16 cellular contexts compared by ENCODE assay signal in the genomic region with DNA sequence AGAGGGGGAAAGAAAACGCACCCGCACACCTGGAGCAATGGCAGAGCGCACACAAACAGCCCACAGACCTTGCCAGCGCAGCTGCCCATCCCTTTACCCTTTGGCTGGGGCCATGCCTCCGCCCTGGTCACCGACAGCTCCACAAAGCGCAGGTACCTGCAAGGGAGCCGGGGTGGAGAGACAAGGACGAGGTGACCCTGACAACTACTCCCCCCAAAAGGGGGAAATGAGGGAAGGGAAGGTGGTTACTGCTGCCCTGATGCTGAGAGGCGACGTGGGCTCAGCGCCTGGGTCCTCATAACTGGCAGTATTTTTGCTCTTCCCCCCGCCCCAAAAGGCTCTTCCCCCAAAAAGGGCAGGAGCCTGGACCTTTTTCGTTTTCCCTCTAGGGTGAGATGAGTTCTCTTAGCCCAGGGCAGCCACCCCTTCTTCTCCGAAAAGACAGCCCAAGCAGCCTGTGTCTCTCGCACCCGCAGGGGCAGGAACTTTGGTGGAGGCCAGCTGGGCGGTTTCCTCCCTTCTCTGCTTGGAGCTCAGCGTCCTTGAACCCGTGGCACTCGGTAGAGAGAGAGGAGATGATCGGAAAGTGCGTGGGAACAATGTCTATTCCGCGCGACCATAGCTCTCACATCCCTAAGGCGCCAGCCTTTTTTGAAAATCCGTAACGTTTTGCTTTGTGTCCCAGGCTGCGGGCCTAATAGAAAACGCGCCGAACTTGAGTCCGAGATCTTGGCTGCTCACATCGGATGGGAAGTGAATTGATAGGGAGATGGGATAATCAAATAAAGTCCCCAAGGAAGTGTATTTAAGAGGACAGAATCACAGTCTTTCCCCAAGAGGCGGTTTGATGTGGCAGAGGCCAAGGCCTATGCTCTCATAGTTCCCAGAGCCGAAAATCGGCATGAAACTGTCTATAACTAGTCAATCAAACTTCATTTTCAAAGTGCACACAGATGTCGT. TPM values are rescaled to one million over a fixed set of nuclear protein-coding genes. Genes with fewer than 3 reads are reported as not detected.
DNase-seq lines count a peak whose midpoint lies in the region; ATAC-seq, FAIRE-seq and TF ChIP-seq lines count a peak whose summit lies in the region.
"Had no signal": no experiment of that assay in that cellular context is flagged by ENCODE, and none has a peak within 500 bp of the region (broad histone marks: within the 10 kb centered on the region; RNA-seq: fewer than 3 reads in every experiment).

No MANE protein-coding gene starts in this region.

- no peaks in the 10 kb centered on the region for H3K79me2 ChIP-seq in HepG2 (ENCODE audit: insufficient read depth, low read length)

- no peak for ATAC-seq in T-cell (replicated peaks in 1 of 4)
- no peak for ATAC-seq in natural killer cell
- no peak for ATAC-seq in HepG2

- H3K4me3 Mint-ChIP-seq in activated T-cell treated with anti-CD3 and anti-CD28 coated beads, Interleukin-2, amount 50 U/mL, for 24 hours: peak overlapping the region; percentile 54
- H3K4me3 Mint-ChIP-seq in T-cell: peak overlapping the region; percentile 6 to 67 (median 8)
- peak overlapping the region in 3 of 5 donors; percentile 5 to 48 (median 13) for H3K4me3 Mint-ChIP-seq in immature natural killer cell
- no peak overlapping the region for H3K4me3 Mint-ChIP-seq in natural killer cell

- H3K9me3 ChIP-seq in small intestine (ENCODE audit: control insufficient read depth, low read depth) (no peaks in the 10 kb centered on the region), HepG2 (ENCODE audit: low read length) (no peaks in the 10 kb centered on the region)
- H3K9me3 ChIP-seq: breast epithelium, heart left ventricle, pancreas had no signal

- H3K9ac ChIP-seq in HepG2 (ENCODE audit: insufficient read depth, low read depth, low read length): no peak overlapping the region

- H3K36me3 Mint-ChIP-seq in activated T-cell treated with anti-CD3 and anti-CD28 coated beads, Interleukin-2, amount 50 U/mL, for 24 hours (ENCODE audit: low read depth): no peaks in the 10 kb centered on the region
- H3K36me3 Mint-ChIP-seq in T-cell (no peaks in the 10 kb centered on the region), immature natural killer cell (no peaks in the 10 kb centered on the region), natural killer cell (no peaks in the 10 kb centered on the region)

- H3K4me1 Mint-ChIP-seq in activated T-cell treated with anti-CD3 and anti-CD28 coated beads, Interleukin-2, amount 50 U/mL, for 24 hours (ENCODE audit: low read depth): peaks cover 53% of the 10 kb centered on the region
- H3K4me1 Mint-ChIP-seq in T-cell (peaks cover 51 to 58% (median 57%) of the 10 kb centered on the region in 3 donors), immature natural killer cell (peaks cover 36 to 53% of the 10 kb centered on the region in 2 donors), natural killer cell (peaks cover 34 to 38% of the 10 kb centered on the region in 2 donors)

- H3K9me3 Mint-ChIP-seq in activated T-cell treated with anti-CD3 and anti-CD28 coated beads, Interleukin-2, amount 50 U/mL, for 24 hours: no peaks in the 10 kb centered on the region
- H3K9me3 Mint-ChIP-seq in T-cell (no peaks in the 10 kb centered on the region), immature natural killer cell (peaks cover 0 to 3% (median 0%) of the 10 kb centered on the region in 6 donors), natural killer cell (no peaks in the 10 kb centered on the region)

- peaks cover 2% of the 10 kb centered on the region; the same call in 1 of the 2 replicates for H4K20me1 ChIP-seq in HepG2 (ENCODE audit: insufficient read depth, low read length)

- POLR2A ChIA-PET in T-cell (lab: Charles Lee): interaction anchor here in 1 of 2 donors (0.6 kb wide), 1 partner anchor 225 kb away, joined by 3 read pairs; no protein-coding TSS in a partner anchor
- POLR2A ChIA-PET in HepG2 (lab: Yijun Ruan, JAX): no interaction called here

- H3K36me3 ChIP-seq in small intestine (ENCODE audit: control insufficient read depth in 2 of 2, insufficient read depth in 2 of 2, low read length in 2 of 2) (no peaks in the 10 kb centered on the region), HepG2 (replicated peaks in 1 of 2; ENCODE audit: control insufficient read depth in 1 of 2, insufficient read depth in 2 of 2, low read length in 2 of 2) (no peaks in the 10 kb centered on the region)
- H3K36me3 ChIP-seq: breast epithelium, heart left ventricle, pancreas had no signal

- DNase-seq in activated T-cell treated with anti-CD3 and anti-CD28 coated beads, Interleukin-2, amount 50 U/mL, for 24 hours: no peak
- DNase-seq in activated T-cell treated with anti-CD3 and anti-CD28 coated beads, Interleukin-2, amount 50 U/mL, for 48 hours: no peak
- DNase-seq in T-cell (no peak), immature natural killer cell (no peak), small intestine (no peak), natural killer cell (no peak), HepG2 (ENCODE audit: low spot score) (no peak), KG1 (lab: John Stamatoyannopoulos, UW) (no peak)
- DNase-seq: DMS79 treated with DMSO at 0.1 percent for 48 hours; heart left ventricle; Karpas-422; NCI-H1694; SHP77; stimulated activated CD8-positive, alpha-beta memory T cell treated with anti-CD3 and anti-CD28 coated beads, Interleukin-4, amount 100 ng/mL, for 48 hours had no signal

- WGBS in small intestine, 3 donors: 7 to 17% (median 13%) methylated on average over 39 of the region's 39 CpGs
- 44% methylated on average over 39 of the region's 39 CpGs for WGBS in HepG2 (ENCODE audit: low lambda C conversion rate)

- no peak for TF ChIP-seq RAD21 in HepG2 (CRISPR knock-in tag; IDR thresholded peaks at IDR 0.05)

- no peak for TF ChIP-seq POLR2A in HepG2 (IDR thresholded peaks at IDR 0.05; ENCODE audit: insufficient read depth in 1 of 2, low read depth in 2 of 2, low read length in 2 of 2)

- CTCF ChIA-PET in T-cell (lab: Charles Lee) (interaction anchor here in 1 of 2 donors (0.5 kb wide), 1 partner anchor 69 kb away, joined by 4 read pairs; no protein-coding TSS in a partner anchor), HepG2 (lab: Yijun Ruan, JAX; ENCODE audit: low intra/inter-chr PET ratio, low total read pairs) (no interaction called here)

- BruUV-seq in HepG2 (replicated peaks; lab: Mats Ljungman, UMichigan): no TSS peak

- H3K27ac ChIP-seq in small intestine (ENCODE audit: low read depth in 1 of 2, low read length in 1 of 2) (peak overlapping the region; percentile 49 to 89), HepG2 (ENCODE audit: extremely low read length, insufficient read depth, low read length) (no peak overlapping the region)
- H3K27ac ChIP-seq: breast epithelium had no signal

- no peak overlapping the region for H3K4me2 ChIP-seq in HepG2 (ENCODE audit: low read depth, low read length)

- H3K4me3 ChIP-seq in small intestine (ENCODE audit: low read depth in 1 of 2, low read length in 2 of 2) (peak overlapping the region; percentile 18 to 39), HepG2 (replicated peaks in 1 of 3; ENCODE audit: insufficient read depth in 1 of 3, low read depth in 2 of 3, low read length in 3 of 3) (no peak overlapping the region)

- peaks cover 95% of the 10 kb centered on the region for H3K27me3 Mint-ChIP-seq in activated T-cell treated with anti-CD3 and anti-CD28 coated beads, Interleukin-2, amount 50 U/mL, for 24 hours
- H3K27me3 Mint-ChIP-seq in T-cell (peaks cover 71 to 89% of the 10 kb centered on the region in 2 donors), immature natural killer cell (ENCODE audit: low read depth in 3 of 3) (peaks cover 42 to 55% (median 55%) of the 10 kb centered on the region in 3 donors), natural killer cell (ENCODE audit: low read depth in 2 of 2) (peaks cover 79 to 80% of the 10 kb centered on the region in 2 donors)

- H3K27me3 ChIP-seq in small intestine (ENCODE audit: control insufficient read depth in 2 of 2, insufficient read depth in 2 of 2, low read length in 2 of 2) (peaks cover 32 to 47% of the 10 kb centered on the region in 2 donors), HepG2 (ENCODE audit: control insufficient read depth in 1 of 2, insufficient read depth in 2 of 2, low read length in 2 of 2) (peaks cover 23 to 95% of the 10 kb centered on the region in 2 experiments)

- TF ChIP-seq EP300 in HepG2 (IDR thresholded peaks at IDR 0.05; ENCODE audit: low read depth in 2 of 2, low read length in 2 of 2) (no peak), HepG2 (CRISPR knock-in tag; IDR thresholded peaks at IDR 0.05; ENCODE audit: borderline replicate concordance) (no peak)

- H2AFZ ChIP-seq in HepG2 (ENCODE audit: low read length): no peak overlapping the region

- TF ChIP-seq CTCF in natural killer cell (IDR thresholded peaks at IDR 0.05) (no peak), HepG2 (CRISPR knock-in tag; IDR thresholded peaks at IDR 0.05) (no peak)

- peak overlapping the region; percentile 4 for H3K27ac Mint-ChIP-seq in activated T-cell treated with anti-CD3 and anti-CD28 coated beads, Interleukin-2, amount 50 U/mL, for 24 hours
- H3K27ac Mint-ChIP-seq in T-cell (no peak overlapping the region), immature natural killer cell (no peak overlapping the region), natural killer cell (no peak overlapping the region)

- no peaks in the 10 kb centered on the region for H3K4me1 ChIP-seq in small intestine (ENCODE audit: control insufficient read depth in 2 of 2, insufficient read depth in 1 of 2, low read depth in 1 of 2, low read length in 1 of 2)
- H3K4me1 ChIP-seq in HepG2 (ENCODE audit: insufficient read depth, low read length): peaks cover 22% of the 10 kb centered on the region

- in situ Hi-C loops in HepG2 (cut with HindIII; ENCODE audit: extremely low pct_ligation_motif_present, low pct_unique_long_range_greater_than_20kb): no loop called here

- FAIRE-seq in small intestine (lab: Jason Lieb, UNC) (no peak), HepG2 (lab: Jason Lieb, UNC) (no peak)

- intact Hi-C loops in natural killer cell (cut with micrococcal nuclease) (no loop called here), HepG2 (cut with micrococcal nuclease; ENCODE audit: unreplicated experiment) (no loop called here)

RNA-seq across cellular contexts. Expression of a gene that starts 1.0 kb away (rescaled TPM):
- under 1 TPM in 1 of 5 donors, not detected in 4; 0.15 TPM for total RNA-seq in T-cell
- not detected for polyA plus RNA-seq in immature natural killer cell
- polyA plus RNA-seq in small intestine: 10 to 100 TPM in 1 of 3 donors, 1 to 10 TPM in 1, under 1 TPM in 1; 0.67 to 11.9 (median 10.0) TPM
- not detected for total RNA-seq in natural killer cell
- not detected in 2 replicates for total RNA-seq in HepG2 (2016; rRNA removed; fragmentation: Illumina TruSeq; extraction: Trizol)
- not detected in 2 replicates for total RNA-seq in HepG2 (2016; cell fraction: cytosol; rRNA removed; fragmentation: Illumina TruSeq; extraction: Trizol; ENCODE audit: low read depth)
- not detected in 2 replicates for total RNA-seq in HepG2 (2016; cell fraction: insoluble cytoplasmic fraction; rRNA removed; fragmentation: Illumina TruSeq; extraction: Trizol)
- not detected in 2 replicates for total RNA-seq in HepG2 (2016; cell fraction: membrane; rRNA removed; fragmentation: Illumina TruSeq; extraction: Trizol)
- not detected in 2 replicates for total RNA-seq in HepG2 (2016; cell fraction: nucleus; rRNA removed; fragmentation: Illumina TruSeq; extraction: Trizol)
- polyA plus RNA-seq in HepG2 (2011; rRNA removed): not detected in 2 replicates
- not detected in 2 replicates for polyA plus RNA-seq in HepG2 (2011; cell fraction: cytosol; rRNA removed)
- not detected in 2 replicates for polyA plus RNA-seq in HepG2 (2011; cell fraction: nucleus; rRNA removed)
- polyA plus RNA-seq in HepG2 (2012): not detected in 2 replicates
- polyA plus RNA-seq in HepG2 (2016; cell fraction: cytosol; fragmentation: Illumina TruSeq; extraction: Trizol; ENCODE audit: low read depth): not detected in 2 replicates
- not detected in 2 replicates for polyA plus RNA-seq in HepG2 (2016; cell fraction: insoluble cytoplasmic fraction; fragmentation: Illumina TruSeq; extraction: Trizol; ENCODE audit: low read depth)
- polyA plus RNA-seq in HepG2 (2016; cell fraction: membrane; fragmentation: Illumina TruSeq; extraction: Trizol; ENCODE audit: low read depth): not detected in 2 replicates
- not detected in 2 replicates for polyA plus RNA-seq in HepG2 (2016; cell fraction: nucleus; fragmentation: Illumina TruSeq; extraction: Trizol; ENCODE audit: insufficient read depth, low read depth)
- polyA minus RNA-seq in HepG2 (2011; rRNA and poly(A)+ RNA removed; ENCODE audit: low replicate concordance): not detected in 2 replicates
- polyA minus RNA-seq in HepG2 (2011; cell fraction: cytosol; rRNA and poly(A)+ RNA removed): not detected in 2 replicates
- not detected in 2 replicates for polyA minus RNA-seq in HepG2 (2011; cell fraction: nucleus; rRNA and poly(A)+ RNA removed)
- total RNA-seq: heart left ventricle had no signal
- polyA plus RNA-seq: heart left ventricle had no signal

Comparison
In these comparisons a context has a peak if more than half of its experiments do, and no peak if none do; other contexts are left out.
1. H3K4me3 ChIP-seq: peak in small intestine (2 of 2); none in HepG2 (0 of 3).